In genomic region chr3:198079771-198080520, GRCh38 we compare ENCODE assay signal across 8 cellular contexts.
DNase-seq lines count a peak whose midpoint lies in the region; ATAC-seq and TF ChIP-seq lines count a peak whose summit lies in the region.

No MANE protein-coding gene starts in this region.

- no peaks in the 10 kb centered on the region for H3K79me2 ChIP-seq in osteoblast (ENCODE audit: insufficient read depth, low read length)

- peaks cover 5% of the 10 kb centered on the region for H3K4me1 ChIP-seq in osteoblast (ENCODE audit: insufficient read depth, low read length)

- peak overlapping the region; percentile 70 for H2AFZ ChIP-seq in osteoblast (ENCODE audit: low read length)

- peak; percentile 44 for DNase-seq in NCI-H82 (lab: John Stamatoyannopoulos, UW)
- DNase-seq in NCI-H82 treated with DMSO at 0.1 percent for 48 hours (lab: John Stamatoyannopoulos, UW; ENCODE audit: unreplicated experiment): no peak
- peak; percentile 11 for DNase-seq in LHCN-M2 (ENCODE audit: low read depth)
- peak; percentile 16 for DNase-seq in activated T-cell treated with anti-CD3 and anti-CD28 coated beads for 4 hours
- DNase-seq in fibroblast of villous mesenchyme (ENCODE audit: low read depth): peak; percentile 6
- DNase-seq in osteoblast (ENCODE audit: insufficient read length, low spot score, missing footprints): peak; percentile 46
- DNase-seq in ureter (ENCODE audit: low spot score): peak; percentile 42

- no peak for TF ChIP-seq CTCF in fibroblast of villous mesenchyme (IDR thresholded peaks at IDR 0.05; ENCODE audit: insufficient read depth, low read depth, low read length)
- TF ChIP-seq CTCF in osteoblast (IDR thresholded peaks at IDR 0.05; ENCODE audit: extremely low read depth, low read depth, low read length): no peak

- H3K27me3 ChIP-seq in osteoblast (ENCODE audit: insufficient read depth, low read length): peaks cover 70% of the 10 kb centered on the region

- peak overlapping the region; percentile 87 for H3K4me2 ChIP-seq in osteoblast (ENCODE audit: insufficient read depth, low read length)

- no peaks in the 10 kb centered on the region for H4K20me1 ChIP-seq in osteoblast (ENCODE audit: insufficient read depth, low read length)

- peak overlapping the region; percentile 45 for H3K4me3 ChIP-seq in fibroblast of villous mesenchyme (ENCODE audit: low read depth, low read length)
- peak overlapping the region; percentile 64 for H3K4me3 ChIP-seq in osteoblast (ENCODE audit: insufficient read depth, low read length)

- H3K27ac ChIP-seq in osteoblast (ENCODE audit: low read depth, low read length): no peak overlapping the region

- H3K9me3 ChIP-seq in osteoblast (ENCODE audit: low read depth, low read length): no peaks in the 10 kb centered on the region

- ATAC-seq in HG03378 (IDR thresholded peaks at IDR 0.05; ENCODE audit: unreplicated experiment): no peak

- no peaks in the 10 kb centered on the region for H3K36me3 ChIP-seq in osteoblast (ENCODE audit: insufficient read depth, low read length)
